28 cellular contexts compared by ENCODE assay signal in the genomic region with DNA sequence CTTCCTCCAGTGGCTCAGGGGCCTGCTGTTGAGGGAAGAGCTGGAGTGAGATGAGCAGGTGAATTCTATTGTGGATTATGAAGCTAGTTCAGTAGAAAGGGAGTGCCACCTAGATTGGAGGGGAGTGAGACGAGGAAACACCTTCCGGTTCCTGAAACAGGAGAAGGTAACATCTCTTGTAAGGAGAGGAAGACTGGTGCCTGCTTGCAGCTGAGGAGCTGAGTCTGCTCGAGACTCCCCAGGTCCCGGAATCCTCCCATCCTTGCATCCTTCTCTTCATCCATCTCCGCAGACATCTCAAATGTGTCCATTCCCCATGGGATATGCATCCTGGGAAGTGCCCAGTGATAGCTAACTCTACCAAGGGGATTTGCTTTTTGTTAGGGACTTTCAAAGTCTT.
"Had no signal": no experiment of that assay in that cellular context is flagged by ENCODE, and none has a peak within 500 bp of the region (broad histone marks: within the 10 kb centered on the region; RNA-seq: fewer than 3 reads in every experiment).

No MANE protein-coding gene starts in this region.

- FAIRE-seq: colon, endometrium, endothelial cell of umbilical vein, frontal cortex had no signal

- H3K27ac ChIP-seq: colonic mucosa, coronary artery, dorsolateral prefrontal cortex, epithelial cell of prostate, esophagus muscularis mucosa, esophagus squamous epithelium, foreskin keratinocyte, gastrocnemius medialis, gastroesophageal sphincter, heart left ventricle, heart right ventricle had no signal

- ATAC-seq: effector memory CD8-positive, alpha-beta T cell; esophagus mucosa; foreskin keratinocyte; gastrocnemius medialis; gastroesophageal sphincter; heart left ventricle; heart right ventricle had no signal

- H3K36me3 ChIP-seq: colonic mucosa, esophagus muscularis mucosa, esophagus squamous epithelium, gastrocnemius medialis, gastroesophageal sphincter, heart left ventricle, heart right ventricle had no signal

- H3K27me3 ChIP-seq: colonic mucosa, esophagus muscularis mucosa, foreskin keratinocyte, gastrocnemius medialis, gastroesophageal sphincter had no signal

- DNase-seq: colonic mucosa; cortex of kidney; dermis blood vessel endothelial cell; dorsolateral prefrontal cortex; effector CD4-positive, alpha-beta T cell; effector CD8-positive, alpha-beta T cell; effector memory CD4-positive, alpha-beta T cell; effector memory CD8-positive, alpha-beta T cell; endodermal cell; erythroblast; esophagus squamous epithelium; foreskin fibroblast; foreskin keratinocyte; foreskin melanocyte; gastrocnemius medialis; glutamatergic neuron; head of caudate nucleus; heart left ventricle; heart right ventricle had no signal

- H3K4me3 ChIP-seq: colonic mucosa, coronary artery, dorsolateral prefrontal cortex, esophagus muscularis mucosa, esophagus squamous epithelium, gastrocnemius medialis, gastroesophageal sphincter, heart left ventricle, heart right ventricle had no signal

- H3K4me1 ChIP-seq: colonic mucosa, esophagus muscularis mucosa, esophagus squamous epithelium, foreskin keratinocyte, gastrocnemius medialis, gastroesophageal sphincter, heart left ventricle, heart right ventricle had no signal

- H3K9me3 ChIP-seq: colonic mucosa, esophagus muscularis mucosa, esophagus squamous epithelium, gastrocnemius medialis, gastroesophageal sphincter, heart left ventricle had no signal
